8 cellular contexts compared by ENCODE assay signal in genomic region chr13:91108315-91108714, GRCh38.
"Had no signal": no experiment of that assay in that cellular context is flagged by ENCODE, and none has a peak within 500 bp of the region (broad histone marks: within the 10 kb centered on the region; RNA-seq: fewer than 3 reads in every experiment).

No MANE protein-coding gene starts in this region.

- H3K36me3 Mint-ChIP-seq: IgD-negative memory B cell had no signal

- DNase-seq: IMR-90, KBM-7, KG1 had no signal

- H3K27ac Mint-ChIP-seq: IgD-negative memory B cell had no signal

- H3K4me1 Mint-ChIP-seq: IgD-negative memory B cell had no signal

- H3K27ac ChIP-seq: HL-60, KMS-11 had no signal

- H3K4me2 ChIP-seq: KMS-11 had no signal

- H3K4me3 Mint-ChIP-seq: IgD-negative memory B cell had no signal

- ATAC-seq: HepG2 had no signal

- FAIRE-seq: HepG2, HTR-8/SVneo had no signal

- H3K9ac ChIP-seq: KMS-11 had no signal

- H3K27me3 Mint-ChIP-seq: IgD-negative memory B cell had no signal
